In the genomic region with DNA sequence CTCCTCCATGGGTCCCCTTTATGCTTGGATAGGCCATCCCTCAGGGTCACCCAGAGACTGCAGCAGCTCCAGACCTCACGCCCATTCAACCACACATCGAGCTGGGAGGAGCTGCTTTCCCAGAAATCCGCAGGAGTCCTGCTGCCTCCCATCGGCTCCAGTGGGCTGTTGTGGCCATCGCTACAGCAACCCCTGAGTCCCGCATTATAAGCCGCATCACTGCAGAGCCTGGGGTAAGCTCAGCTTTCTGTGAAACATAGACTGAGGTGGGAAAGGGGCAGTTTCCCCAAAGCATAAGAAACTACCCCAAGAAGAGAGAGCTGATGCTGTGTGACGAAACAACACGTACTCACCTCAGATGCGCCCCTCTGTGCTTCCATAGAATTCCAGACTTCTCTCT, we compare ENCODE assay signal across 19 cellular contexts.
"Had no signal": no experiment of that assay in that cellular context is flagged by ENCODE, and none has a peak within 500 bp of the region (broad histone marks: within the 10 kb centered on the region; RNA-seq: fewer than 3 reads in every experiment).

No MANE protein-coding gene starts in this region.

- H3K4me3 Mint-ChIP-seq: immature natural killer cell; naive thymus-derived CD4-positive, alpha-beta T cell; nephron progenitor cell had no signal

- H3K36me3 Mint-ChIP-seq: immature natural killer cell; naive thymus-derived CD4-positive, alpha-beta T cell had no signal

- H3K27me3 ChIP-seq: ovary, upper lobe of left lung, vagina had no signal

- DNase-seq: effector CD4-positive, alpha-beta T cell; heart right ventricle; hypothalamus; immature natural killer cell; left cardiac atrium; left ventricle myocardium superior; mesenchymal stem cell; naive thymus-derived CD4-positive, alpha-beta T cell; nephron progenitor cell; ovary; right cardiac atrium; small intestine; stimulated activated CD4-positive, alpha-beta T cell treated with anti-CD3 and anti-CD28 coated beads, Interleukin-12 subunit alpha, Interleukin-12 subunit beta, amount 100 ng/mL, for 4 hours; stimulated activated CD4-positive, alpha-beta T cell treated with anti-CD3 and anti-CD28 coated beads, Interleukin-2, amount 100 ng/mL, for 48 hours; stimulated activated naive CD4-positive, alpha-beta T cell treated with Interleukin-2 at 50 U/mL for 16 hours; upper lobe of left lung had no signal

- H3K4me1 Mint-ChIP-seq: immature natural killer cell had no signal

- H3K36me3 ChIP-seq: heart right ventricle, ovary, upper lobe of left lung, vagina had no signal

- H3K27ac ChIP-seq: coronary artery, heart right ventricle, ovary, upper lobe of left lung, vagina had no signal

- H3K4me1 ChIP-seq: heart right ventricle, upper lobe of left lung, vagina had no signal

- H3K9me3 ChIP-seq: heart right ventricle, ovary, upper lobe of left lung, vagina had no signal

- H3K27ac Mint-ChIP-seq: immature natural killer cell; naive thymus-derived CD4-positive, alpha-beta T cell; nephron progenitor cell had no signal

- H3K9me3 Mint-ChIP-seq: immature natural killer cell; naive thymus-derived CD4-positive, alpha-beta T cell; nephron progenitor cell had no signal

- H3K4me3 ChIP-seq: coronary artery, heart right ventricle, lung, ovary, upper lobe of left lung, vagina had no signal
